ENCODE assay signal across 22 cellular contexts in the genomic region with DNA sequence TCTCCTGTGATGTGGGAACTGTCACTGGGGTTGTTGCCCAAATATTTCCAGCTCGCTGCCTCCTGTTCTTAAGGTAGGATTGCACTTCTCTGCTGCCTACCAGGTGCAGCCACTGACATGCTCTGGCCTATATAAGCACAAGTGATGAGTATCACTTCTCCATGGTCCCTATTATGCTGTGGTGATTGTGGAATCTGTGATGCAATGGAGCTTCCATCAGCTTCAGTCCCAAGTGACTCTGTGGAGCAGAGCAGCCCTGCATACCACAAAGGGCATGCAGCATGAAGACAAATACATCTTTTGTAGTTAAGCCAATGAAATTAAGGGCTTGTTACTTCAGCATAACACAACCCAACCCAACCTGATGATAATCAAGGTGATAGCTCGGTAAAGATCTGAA.
"Had no signal": no experiment of that assay in that cellular context is flagged by ENCODE, and none has a peak within 500 bp of the region (broad histone marks: within the 10 kb centered on the region; RNA-seq: fewer than 3 reads in every experiment).

No MANE protein-coding gene starts in this region.

- H3K9me3 Mint-ChIP-seq: activated T-cell treated with anti-CD3 and anti-CD28 coated beads, Interleukin-2, amount 50 U/mL, for 4 hours; T-helper 1 cell treated with Interleukin-12 subunit alpha and Interleukin-12 subunit beta and Interleukin-4 antibody, amounts not matched to agents 30 μg/mL and 1 μg/mL, for 36 hours had no signal

- DNase-seq: activated B cell treated with CpG ODN at 0.5 μM for 24 hours; activated CD4-positive, alpha-beta memory T cell treated with anti-CD3 and anti-CD28 coated beads for 36 hours; activated CD4-positive, alpha-beta T cell treated with anti-CD3 and anti-CD28 coated beads for 1 hour; activated CD4-positive, alpha-beta T cell treated with anti-CD3 and anti-CD28 coated beads, Interleukin-2, amount 10 ng/mL, durations not matched to agents 7 days and 5 days; activated CD8-positive, alpha-beta memory T cell treated with anti-CD3 and anti-CD28 coated beads for 24 hours; activated effector memory CD4-positive, alpha-beta T cell treated with anti-CD3 and anti-CD28 coated beads, Interleukin-2, amount 50 U/mL, for 16 hours; activated naive CD4-positive, alpha-beta T cell treated with Interleukin-2 at 50 U/mL for 16 hours; activated T-cell treated with anti-CD3 and anti-CD28 coated beads, Interleukin-2, amount 50 U/mL, for 4 hours; amygdala; brain microvascular endothelial cell; MG63; NCI-H1092; NCI-H1417 treated with DMSO at 0.1 percent for 48 hours; NCI-H1694; NCI-H2029; NCI-H510A treated with DMSO at 0.1 percent for 48 hours; NCI-H69; NK-92 treated with Interleukin-12 subunit alpha and Interleukin-12 subunit beta, amount 100 ng/mL, for 24 hours; PC-3; SHP77 had no signal

- H3K36me3 Mint-ChIP-seq: activated CD4-positive, alpha-beta memory T cell treated with anti-CD3 and anti-CD28 coated beads for 36 hours had no signal

- H3K4me3 Mint-ChIP-seq: activated B cell treated with CpG ODN at 0.5 μM for 24 hours; activated CD4-positive, alpha-beta memory T cell treated with anti-CD3 and anti-CD28 coated beads for 36 hours; activated CD4-positive, alpha-beta T cell treated with anti-CD3 and anti-CD28 coated beads, Interleukin-2, amount 10 ng/mL, durations not matched to agents 7 days and 5 days; activated naive CD8-positive, alpha-beta T cell; activated T-cell treated with anti-CD3 and anti-CD28 coated beads, Interleukin-2, amount 50 U/mL, for 4 hours; T-helper 1 cell treated with Interleukin-12 subunit alpha and Interleukin-12 subunit beta and Interleukin-4 antibody, amounts not matched to agents 30 μg/mL and 1 μg/mL, for 36 hours had no signal

- ATAC-seq: activated T-cell treated with anti-CD3 and anti-CD28 coated beads, Interleukin-2, amount 50 U/mL, for 4 hours; PC-3 had no signal

- H3K27ac Mint-ChIP-seq: activated B cell treated with CpG ODN at 0.5 μM for 24 hours; activated CD4-positive, alpha-beta memory T cell treated with anti-CD3 and anti-CD28 coated beads for 36 hours; activated CD4-positive, alpha-beta T cell treated with anti-CD3 and anti-CD28 coated beads, Interleukin-2, amount 10 ng/mL, durations not matched to agents 7 days and 5 days; activated naive CD8-positive, alpha-beta T cell; T-helper 1 cell treated with Interleukin-12 subunit alpha and Interleukin-12 subunit beta and Interleukin-4 antibody, amounts not matched to agents 30 μg/mL and 1 μg/mL, for 36 hours had no signal

- H3K4me1 Mint-ChIP-seq: activated B cell treated with CpG ODN at 0.5 μM for 24 hours; activated CD4-positive, alpha-beta T cell treated with anti-CD3 and anti-CD28 coated beads, Interleukin-2, amount 10 ng/mL, durations not matched to agents 7 days and 5 days had no signal
